9 cellular contexts compared by ENCODE assay signal in the genomic region with DNA sequence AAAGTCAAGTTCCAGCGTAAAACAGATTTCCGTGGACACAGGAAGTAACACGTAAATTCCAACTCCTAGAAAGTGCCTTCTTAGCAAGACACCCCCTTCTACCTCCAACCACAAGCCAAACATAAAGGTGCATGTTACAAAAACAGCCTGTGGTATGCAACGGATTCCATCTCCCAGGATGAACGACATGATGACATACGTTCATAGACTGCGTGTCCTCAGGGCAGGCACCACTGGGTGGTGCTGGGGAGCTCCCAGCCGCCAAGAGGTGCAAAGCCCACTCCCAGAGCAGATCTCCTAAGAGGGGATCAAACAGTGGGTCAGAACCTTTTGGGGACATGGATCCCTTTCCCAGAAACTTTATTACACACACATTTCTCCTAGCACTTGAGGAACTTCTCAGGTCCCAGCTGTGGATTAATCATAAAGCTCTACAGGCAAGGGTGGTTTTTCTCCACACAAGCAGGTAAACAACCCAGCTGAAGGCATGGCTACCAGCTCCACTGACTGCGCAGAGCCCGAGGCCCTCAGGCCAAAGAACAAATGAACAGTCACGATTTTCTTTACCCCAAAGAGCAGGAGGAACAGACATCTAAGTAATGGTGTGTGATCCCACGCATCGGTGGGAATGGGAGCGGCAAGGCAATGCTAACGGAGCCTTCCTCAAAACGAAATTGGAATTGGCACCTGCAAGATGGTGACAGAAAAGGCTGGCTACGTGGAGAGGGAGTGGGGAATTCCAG. TPM values are rescaled to one million over a fixed set of nuclear protein-coding genes. Genes with fewer than 3 reads are reported as not detected.
DNase-seq lines count a peak whose midpoint lies in the region; ATAC-seq and TF ChIP-seq lines count a peak whose summit lies in the region.
"Had no signal": no experiment of that assay in that cellular context is flagged by ENCODE, and none has a peak within 500 bp of the region (broad histone marks: within the 10 kb centered on the region; RNA-seq: fewer than 3 reads in every experiment).

No MANE protein-coding gene starts in this region.

- no peak overlapping the region for H4K12ac ChIP-seq in trophoblast cell (ENCODE audit: low read depth, low read length)

- H4K20me1 ChIP-seq in DND-41 (ENCODE audit: insufficient read depth, low read length) (peaks cover 92% of the 10 kb centered on the region), OCI-LY1 (ENCODE audit: insufficient read depth, low read length) (no peaks in the 10 kb centered on the region)

- H3K79me2 ChIP-seq in DND-41 (ENCODE audit: insufficient read depth, low read length) (peaks cover 99% of the 10 kb centered on the region), OCI-LY1 (ENCODE audit: insufficient read depth, low read length) (peaks cover 40% of the 10 kb centered on the region), trophoblast cell (ENCODE audit: control insufficient read depth, insufficient read depth, low read length, poor library complexity) (peaks cover 24% of the 10 kb centered on the region)

- H4K8ac ChIP-seq in trophoblast cell (ENCODE audit: low read depth, low read length) = no peak overlapping the region

- H4K91ac ChIP-seq in trophoblast cell (ENCODE audit: low read depth, low read length) = peak overlapping the region; percentile 56

- H3K36me3 ChIP-seq in DND-41 (ENCODE audit: insufficient read depth, low read length) (peaks cover 61% of the 10 kb centered on the region), OCI-LY1 (ENCODE audit: insufficient read depth, low read length) (peaks cover 20% of the 10 kb centered on the region), trophoblast cell (ENCODE audit: control insufficient read depth in 1 of 2, insufficient read depth in 2 of 2, low read length in 2 of 2) (peaks cover 7 to 12% of the 10 kb centered on the region in 2 experiments)

- H2BK12ac ChIP-seq in trophoblast cell (ENCODE audit: low read length) = no peak overlapping the region

- H3K4me3 ChIP-seq in DND-41 (ENCODE audit: low read depth in 1 of 2, low read length in 2 of 2) (no peak overlapping the region), OCI-LY1 (ENCODE audit: low read depth, low read length, poor library complexity, severe bottlenecking) (peak overlapping the region; percentile 37), epithelial cell of proximal tubule (ENCODE audit: low read depth, low read length) (peak overlapping the region; percentile 13), trophoblast cell (ENCODE audit: low read depth, low read length) (no peak overlapping the region)
- H3K4me3 ChIP-seq: lung had no signal

- peak overlapping the region; percentile 10 for H2BK120ac ChIP-seq in trophoblast cell (ENCODE audit: insufficient read depth, low read length, poor library complexity)

- peak; percentile 73 for ATAC-seq in DND-41 (ENCODE audit: insufficient read depth, low read depth)
- no peak for ATAC-seq in GM19463 (IDR thresholded peaks at IDR 0.05; ENCODE audit: unreplicated experiment)
- no peak for ATAC-seq in GM18861 (IDR thresholded peaks at IDR 0.05; ENCODE audit: unreplicated experiment)
- ATAC-seq in GM21529 (IDR thresholded peaks at IDR 0.05; ENCODE audit: unreplicated experiment) = no peak

- peak overlapping the region; percentile 13 for H2AK5ac ChIP-seq in trophoblast cell (ENCODE audit: low read length)

- H3K14ac ChIP-seq in trophoblast cell (ENCODE audit: low read length) = peak overlapping the region; percentile 4

- peak overlapping the region; percentile 72 for H3K4ac ChIP-seq in trophoblast cell (ENCODE audit: low read depth, low read length)

- H3K4me1 ChIP-seq in DND-41 (ENCODE audit: insufficient read depth, low read length) (peaks cover 45% of the 10 kb centered on the region), OCI-LY1 (ENCODE audit: insufficient read depth, low read length, severe bottlenecking) (peaks cover 71% of the 10 kb centered on the region), trophoblast cell (ENCODE audit: control insufficient read depth in 1 of 2, insufficient read depth in 2 of 2, low read length in 2 of 2) (peaks cover 40 to 45% of the 10 kb centered on the region in 2 experiments)

- H3K23ac ChIP-seq in trophoblast cell (ENCODE audit: low read length) = no peak overlapping the region

- H3K4me2 ChIP-seq in DND-41 (ENCODE audit: insufficient read depth, low read length) (peak overlapping the region; percentile 9), OCI-LY1 (ENCODE audit: low read length) (peak overlapping the region; percentile 65), trophoblast cell (ENCODE audit: low read length) (no peak overlapping the region)

- H3K27me3 ChIP-seq in DND-41 (ENCODE audit: insufficient read depth, low read length, poor library complexity) = no peaks in the 10 kb centered on the region
- H3K27me3 ChIP-seq in OCI-LY1 (ENCODE audit: insufficient read depth, low read length) = no peaks in the 10 kb centered on the region
- H3K27me3 ChIP-seq in trophoblast cell (ENCODE audit: insufficient read depth, low read length) = no peaks in the 10 kb centered on the region

- no peak overlapping the region for H2AFZ ChIP-seq in DND-41 (ENCODE audit: low read depth, low read length)
- H2AFZ ChIP-seq in OCI-LY1 (ENCODE audit: low read length) = no peak overlapping the region
- H2AFZ ChIP-seq in trophoblast cell (ENCODE audit: insufficient read depth, low read length, poor library complexity) = no peak overlapping the region

- TF ChIP-seq CTCF in DND-41 (IDR thresholded peaks at IDR 0.05; ENCODE audit: borderline replicate concordance, extremely low read depth, low read length, poor library complexity, severe bottlenecking) (peak; percentile 81), OCI-LY1 (IDR thresholded peaks at IDR 0.05; ENCODE audit: low read length) (peak; percentile 85), epithelial cell of proximal tubule (conservative IDR thresholded peaks at IDR 0.05; ENCODE audit: low read depth, low read length) (peak; percentile 57)

- no peaks in the 10 kb centered on the region for H3K9me2 ChIP-seq in OCI-LY1 (ENCODE audit: low read depth, low read length)

- no CpG with 5 or more reads among the region's 17 CpGs for WGBS in trophoblast cell (ENCODE audit: extremely low coverage, insufficient coverage, insufficient read length)

- H3K79me1 ChIP-seq in trophoblast cell (ENCODE audit: low read length) = peaks cover 14% of the 10 kb centered on the region

- H3K27ac ChIP-seq in DND-41 (ENCODE audit: low read length) (peak overlapping the region; percentile 64), OCI-LY1 (ENCODE audit: low read depth, low read length, poor library complexity, severe bottlenecking) (peak overlapping the region; percentile 90), trophoblast cell (ENCODE audit: low read depth, low read length) (peak overlapping the region; percentile 80)

- H3K18ac ChIP-seq in trophoblast cell (ENCODE audit: low read length) = peak overlapping the region; percentile 23

- peak overlapping the region; percentile 34 for H2BK5ac ChIP-seq in trophoblast cell (ENCODE audit: low read depth, low read length, poor library complexity)

- DNase-seq in DND-41 (peak; percentile 64), epithelial cell of proximal tubule (ENCODE audit: low read depth) (no peak), trophoblast cell (peak; percentile 87 to 91), COLO668 (lab: John Stamatoyannopoulos, UW; ENCODE audit: unreplicated experiment) (no peak)

- H3K9ac ChIP-seq in DND-41 (ENCODE audit: low read depth, low read length) (peak overlapping the region; percentile 14; the same call in 1 of the 2 replicates), OCI-LY1 (ENCODE audit: low read length) (peak overlapping the region; percentile 32; the same call in 1 of the 2 replicates), trophoblast cell (ENCODE audit: low read length) (no peak overlapping the region)

- no peaks in the 10 kb centered on the region for H3F3A ChIP-seq in OCI-LY1 (ENCODE audit: insufficient read depth, low read length)

- H3K9me3 ChIP-seq in DND-41 (ENCODE audit: insufficient read depth, low read length, severe bottlenecking) (no peaks in the 10 kb centered on the region), OCI-LY1 (ENCODE audit: low read length) (no peaks in the 10 kb centered on the region), trophoblast cell (ENCODE audit: insufficient read depth, low read depth, low read length) (no peaks in the 10 kb centered on the region)

RNA-seq across cellular contexts. Expression of gene PSAP, which starts 13.8 kb away (rescaled TPM):
- total RNA-seq in epithelial cell of proximal tubule = 444 and 614 TPM in 2 replicates
- polyA plus RNA-seq in trophoblast cell (2013) = 532 and 555 TPM in 2 replicates

Comparison
In these comparisons a context has a peak if more than half of its experiments do, and no peak if none do; other contexts are left out.
1. DNase-seq: peak in DND-41 (single experiment) and trophoblast cell (2 of 2); none in epithelial cell of proximal tubule (single experiment) and COLO668 (single experiment).
2. H3K4me3 ChIP-seq: peak in OCI-LY1 (single experiment) and epithelial cell of proximal tubule (single experiment); none in DND-41 (0 of 2) and trophoblast cell (single experiment).
3. Peak in every context shown above with its lines, with median percentiles within 50 percentile points of each other: H3K27ac ChIP-seq and CTCF ChIP-seq.